ENCODE assay signal across 14 cellular contexts in genomic region chr1:43284711-43285110, GRCh38. TPM values are rescaled to one million over a fixed set of nuclear protein-coding genes. Genes with fewer than 3 reads are reported as not detected.
DNase-seq lines count a peak whose midpoint lies in the region; ATAC-seq and TF ChIP-seq lines count a peak whose summit lies in the region.
"Had no signal": no experiment of that assay in that cellular context is flagged by ENCODE, and none has a peak within 500 bp of the region (broad histone marks: within the 10 kb centered on the region; RNA-seq: fewer than 3 reads in every experiment).

No MANE protein-coding gene starts in this region.

- H3K9me3 ChIP-seq in Caco-2 (no peaks in the 10 kb centered on the region), RWPE2 (ENCODE audit: severe bottlenecking) (no peaks in the 10 kb centered on the region), iPS-15b (ENCODE audit: control insufficient read depth, insufficient read depth, low read length) (no peaks in the 10 kb centered on the region), parathyroid adenoma (ENCODE audit: control insufficient read depth, low read length) (no peaks in the 10 kb centered on the region)

- peaks cover 15% of the 10 kb centered on the region for H3K4me1 Mint-ChIP-seq in Caco-2 (ENCODE audit: low read depth, unreplicated experiment)
- H3K4me1 Mint-ChIP-seq in endothelial cell (ENCODE audit: unreplicated experiment): peaks cover 12% of the 10 kb centered on the region

- no peaks in the 10 kb centered on the region for H3K27me3 ChIP-seq in Caco-2 (replicated peaks; ENCODE audit: control insufficient read depth, insufficient read depth, low read length)
- H3K27me3 ChIP-seq in RWPE2 (ENCODE audit: insufficient read depth, poor library complexity, severe bottlenecking): no peaks in the 10 kb centered on the region
- H3K27me3 ChIP-seq in iPS-15b (ENCODE audit: control insufficient read depth, insufficient read depth, low read length): no peaks in the 10 kb centered on the region
- H3K27me3 ChIP-seq in parathyroid adenoma (ENCODE audit: control insufficient read depth, insufficient read depth, low read length): no peaks in the 10 kb centered on the region
- no peaks in the 10 kb centered on the region for H3K27me3 ChIP-seq in brain microvascular endothelial cell (replicated peaks)

- peaks cover 5% of the 10 kb centered on the region for H3K36me3 Mint-ChIP-seq in Caco-2 (ENCODE audit: insufficient read depth, unreplicated experiment)
- H3K36me3 Mint-ChIP-seq in endothelial cell (ENCODE audit: low read depth, unreplicated experiment): no peaks in the 10 kb centered on the region

- in situ Hi-C loops in brain microvascular endothelial cell (cut with HindIII; ENCODE audit: low pct_ligation_motif_present, low sequenced_read_pairs): no loop called here

- H3K27ac Mint-ChIP-seq in Caco-2 (ENCODE audit: unreplicated experiment) (peak overlapping the region; percentile 93), endothelial cell (ENCODE audit: unreplicated experiment) (no peak overlapping the region)
- H3K27ac Mint-ChIP-seq: activated T-helper 1 cell treated with anti-CD3 and anti-CD28 coated beads, Interleukin-12 subunit alpha, Interleukin-12 subunit beta, Interleukin-2, Interleukin-4 antibody, amounts not matched to agents 30 ng/mL and 10 ng/mL and 1 ng/mL, durations not matched to agents 14 hours and 24 hours and 36 hours had no signal

- DNase-seq in Caco-2: no peak
- peak; percentile 15 for DNase-seq in RWPE2 (ENCODE audit: low spot score)
- no peak for DNase-seq in endothelial cell (ENCODE audit: low spot score)
- DNase-seq in brain microvascular endothelial cell: no peak
- no peak for DNase-seq in cerebellar nuclear complex (lab: John Stamatoyannopoulos, UW)
- DNase-seq: activated CD4-positive, alpha-beta T cell treated with anti-CD3 and anti-CD28 coated beads, Interleukin-2, amount 50 U/mL, for 48 hours; NCI-H1417 treated with DMSO at 0.1 percent for 48 hours; NCI-H446 treated with DMSO at 0.1 percent for 48 hours; stimulated activated CD4-positive, alpha-beta T cell treated with anti-CD3 and anti-CD28 coated beads, Interleukin-1b, Interleukin-23, amount 100 ng/mL, for 48 hours had no signal

- H3K4me3 Mint-ChIP-seq in Caco-2 (ENCODE audit: unreplicated experiment) (peak overlapping the region; percentile 92), endothelial cell (ENCODE audit: unreplicated experiment) (no peak overlapping the region)
- H3K4me3 Mint-ChIP-seq: activated T-helper 1 cell treated with anti-CD3 and anti-CD28 coated beads, Interleukin-12 subunit alpha, Interleukin-12 subunit beta, Interleukin-2, Interleukin-4 antibody, amounts not matched to agents 30 ng/mL and 10 ng/mL and 1 ng/mL, durations not matched to agents 14 hours and 24 hours and 36 hours had no signal

- H3K4me2 ChIP-seq in parathyroid adenoma (ENCODE audit: low read length): peak overlapping the region; percentile 96

- H3K27me3 Mint-ChIP-seq in Caco-2 (ENCODE audit: insufficient read depth, unreplicated experiment) (no peaks in the 10 kb centered on the region), endothelial cell (ENCODE audit: unreplicated experiment) (peaks cover 10% of the 10 kb centered on the region)

- H3K27ac ChIP-seq in RWPE2 (ENCODE audit: poor library complexity, severe bottlenecking) (no peak overlapping the region), parathyroid adenoma (no peak overlapping the region), brain microvascular endothelial cell (no peak overlapping the region)

- H3K36me3 ChIP-seq in Caco-2 (ENCODE audit: control insufficient read depth, insufficient read depth, low read length) (no peaks in the 10 kb centered on the region; the same call in none of the 2 replicates), RWPE2 (ENCODE audit: low read depth) (no peaks in the 10 kb centered on the region), iPS-15b (ENCODE audit: control insufficient read depth, insufficient read depth, low read length) (peaks cover 4% of the 10 kb centered on the region), parathyroid adenoma (ENCODE audit: control insufficient read depth, insufficient read depth, low read length) (no peaks in the 10 kb centered on the region), brain microvascular endothelial cell (replicated peaks) (no peaks in the 10 kb centered on the region)

- ATAC-seq in RWPE2 (ENCODE audit: low read depth) (no peak), HG02642 (IDR thresholded peaks at IDR 0.05; ENCODE audit: poor library complexity, unreplicated experiment) (no peak)

- H3K4me3 ChIP-seq in Caco-2 (ENCODE audit: low read depth, low read length) (peak overlapping the region; percentile 53), RWPE2 (ENCODE audit: severe bottlenecking) (peak overlapping the region; percentile 38), iPS-15b (ENCODE audit: low read depth, low read length) (peak overlapping the region; percentile 83), parathyroid adenoma (ENCODE audit: low read depth, low read length) (peak overlapping the region; percentile 77), brain microvascular endothelial cell (ENCODE audit: low read depth, low read length) (no peak overlapping the region)

- intact Hi-C loops in Caco-2 (cut with micrococcal nuclease; ENCODE audit: unreplicated experiment): loop anchor here (1.0 to 10.0 kb wide), 4 partner anchors 14 to 74 kb away; partner anchors contain the start of gene CDC20

- H3K9me3 Mint-ChIP-seq in Caco-2 (ENCODE audit: unreplicated experiment) (no peaks in the 10 kb centered on the region), endothelial cell (ENCODE audit: unreplicated experiment) (no peaks in the 10 kb centered on the region)
- H3K9me3 Mint-ChIP-seq: activated T-helper 1 cell treated with anti-CD3 and anti-CD28 coated beads, Interleukin-12 subunit alpha, Interleukin-12 subunit beta, Interleukin-2, Interleukin-4 antibody, amounts not matched to agents 30 ng/mL and 10 ng/mL and 1 ng/mL, durations not matched to agents 14 hours and 24 hours and 36 hours had no signal

- peaks cover 20% of the 10 kb centered on the region for H3K4me1 ChIP-seq in Caco-2
- peaks cover 3% of the 10 kb centered on the region for H3K4me1 ChIP-seq in RWPE2 (ENCODE audit: insufficient read depth, poor library complexity, severe bottlenecking)
- H3K4me1 ChIP-seq in iPS-15b (ENCODE audit: control insufficient read depth, insufficient read depth, low read length): peaks cover 12% of the 10 kb centered on the region
- no peaks in the 10 kb centered on the region for H3K4me1 ChIP-seq in parathyroid adenoma

- H3K9ac ChIP-seq in iPS-15b (ENCODE audit: low read depth, low read length) (no peak overlapping the region), parathyroid adenoma (no peak overlapping the region)

- H3K79me2 ChIP-seq in parathyroid adenoma: no peaks in the 10 kb centered on the region

- H2AFZ ChIP-seq in parathyroid adenoma: peak overlapping the region; percentile 79

- TF ChIP-seq CTCF in Caco-2 (IDR thresholded peaks at IDR 0.05; ENCODE audit: insufficient read depth in 1 of 2, low read depth in 1 of 2, low read length in 1 of 2, severe bottlenecking in 1 of 2, unreplicated experiment in 1 of 2) (no peak), RWPE2 (IDR thresholded peaks at IDR 0.05; ENCODE audit: poor library complexity, severe bottlenecking) (no peak), parathyroid adenoma (IDR thresholded peaks at IDR 0.05) (no peak), endothelial cell (IDR thresholded peaks at IDR 0.05; ENCODE audit: unreplicated experiment) (no peak), brain microvascular endothelial cell (IDR thresholded peaks at IDR 0.05; ENCODE audit: low read depth, low read length, missing control alignments) (no peak)

- CTCF ChIA-PET in Caco-2 (lab: Charles Lee): interaction anchor here (0.7 to 1.8 kb wide), 3 partner anchors 64 to 78 kb away, joined by 5 to 13 read pairs (median 10); partner anchors contain the start of gene CDC20

- BruUV-seq in Caco-2 (replicated peaks; lab: Mats Ljungman, UMichigan): no TSS peak

- POLR2A ChIA-PET in Caco-2 (lab: Charles Lee): interaction anchor here (1.6 to 1.8 kb wide), 2 partner anchors 74 to 78 kb away, joined by 7 to 8 read pairs; partner anchors contain the start of gene CDC20

RNA-seq across cellular contexts. Expression of gene C1orf210, which starts 0.7 kb away (rescaled TPM):
- 7.8 and 9.6 TPM in 2 replicates for total RNA-seq in Caco-2 (2022)
- not detected for total RNA-seq in endothelial cell (ENCODE audit: unreplicated experiment)
- total RNA-seq: activated T-helper 1 cell treated with anti-CD3 and anti-CD28 coated beads, Interleukin-12 subunit alpha, Interleukin-12 subunit beta, Interleukin-2, Interleukin-4 antibody, amounts not matched to agents 30 ng/mL and 10 ng/mL and 1 ng/mL, durations not matched to agents 14 hours and 24 hours and 36 hours; endothelial cell of umbilical vein had no signal

RNA-seq across cellular contexts. Expression of gene TMEM125, which starts 14.9 kb away (rescaled TPM):
- total RNA-seq in Caco-2 (2022): 22.8 and 25.9 TPM in 2 replicates
- 2.7 TPM for total RNA-seq in endothelial cell (ENCODE audit: unreplicated experiment)
- total RNA-seq: activated T-helper 1 cell treated with anti-CD3 and anti-CD28 coated beads, Interleukin-12 subunit alpha, Interleukin-12 subunit beta, Interleukin-2, Interleukin-4 antibody, amounts not matched to agents 30 ng/mL and 10 ng/mL and 1 ng/mL, durations not matched to agents 14 hours and 24 hours and 36 hours; endothelial cell of umbilical vein had no signal

RNA-seq across cellular contexts. Expression of gene TIE1, which starts 16.1 kb away (rescaled TPM):
- total RNA-seq in Caco-2 (2022) (not detected in 2 replicates), endothelial cell (ENCODE audit: unreplicated experiment) (643 TPM)

RNA-seq across cellular contexts. Expression of gene MPL, which starts 52.9 kb away (rescaled TPM):
- total RNA-seq in Caco-2 (2022) (0.49 TPM in 1 of 2 replicates, not detected in the other), endothelial cell (ENCODE audit: unreplicated experiment) (6.2 TPM)
- total RNA-seq: activated T-helper 1 cell treated with anti-CD3 and anti-CD28 coated beads, Interleukin-12 subunit alpha, Interleukin-12 subunit beta, Interleukin-2, Interleukin-4 antibody, amounts not matched to agents 30 ng/mL and 10 ng/mL and 1 ng/mL, durations not matched to agents 14 hours and 24 hours and 36 hours had no signal

Comparison
In these comparisons a context has a peak if more than half of its experiments do, and no peak if none do; other contexts are left out.
1. RNA of gene TIE1, which starts 16.1 kb away (total RNA-seq): 643 TPM in endothelial cell (single experiment); not detected in Caco-2; every median in the first group is over 100 times any median in the second.